ENCODE assay signal across 21 cellular contexts in the genomic region with DNA sequence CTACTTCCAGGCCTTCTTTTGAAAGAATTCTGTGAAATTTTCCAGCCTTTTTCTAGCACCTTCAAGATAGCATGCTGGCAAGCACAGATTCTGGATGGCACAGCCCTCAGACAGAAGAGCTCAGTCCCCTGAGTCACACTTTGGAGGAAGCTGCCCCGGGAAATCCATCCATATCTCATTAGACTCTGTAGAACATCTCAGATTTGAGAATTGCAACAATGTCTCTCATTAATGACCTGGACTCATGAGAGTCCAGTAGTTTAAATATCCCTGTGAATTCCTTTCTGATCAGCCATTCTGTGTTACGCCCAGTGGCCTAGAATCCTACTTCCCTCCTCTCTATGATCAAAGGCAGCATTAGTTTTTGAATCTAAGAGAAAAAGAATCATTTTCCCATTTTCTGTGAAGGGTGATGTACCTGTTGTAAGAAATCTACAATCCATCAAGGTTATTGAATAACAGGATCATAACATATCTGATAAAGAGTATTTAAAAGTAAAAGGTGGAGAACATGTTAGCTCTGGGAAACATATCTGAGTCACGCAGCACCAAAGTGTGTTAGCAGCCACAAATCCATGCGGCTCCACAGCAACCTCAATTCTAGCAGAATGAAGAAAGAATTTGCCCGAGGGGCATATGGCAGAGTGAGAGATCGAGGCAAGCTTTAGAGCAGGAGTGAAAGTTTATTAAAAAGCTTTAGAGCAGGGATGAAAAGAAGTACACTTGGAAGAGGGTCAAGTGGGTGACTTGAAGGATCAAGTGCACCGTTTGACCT.
"Had no signal": no experiment of that assay in that cellular context is flagged by ENCODE, and none has a peak within 500 bp of the region (broad histone marks: within the 10 kb centered on the region; RNA-seq: fewer than 3 reads in every experiment).

No MANE protein-coding gene starts in this region.

- H3K36me3 ChIP-seq: esophagus muscularis mucosa, gastrocnemius medialis, left ventricle myocardium inferior, spleen had no signal

- H2AFZ ChIP-seq: parathyroid adenoma had no signal

- H3K27ac ChIP-seq: esophagus muscularis mucosa, gastrocnemius medialis, left ventricle myocardium inferior, parathyroid adenoma, psoas muscle, spleen had no signal

- H3K9ac ChIP-seq: parathyroid adenoma had no signal

- H3K9me3 ChIP-seq: esophagus muscularis mucosa, gastrocnemius medialis, left ventricle myocardium inferior, psoas muscle, spleen had no signal

- H3K27me3 ChIP-seq: gastrocnemius medialis, spleen had no signal

- H3K4me3 ChIP-seq: esophagus muscularis mucosa, gastrocnemius medialis, left ventricle myocardium inferior, lung, psoas muscle, spleen had no signal

- H3K4me1 ChIP-seq: esophagus muscularis mucosa, gastrocnemius medialis, left ventricle myocardium inferior, parathyroid adenoma, psoas muscle, spleen had no signal

- FAIRE-seq: bronchial epithelial cell, islet of Langerhans, urothelium cell line had no signal

- H3K79me2 ChIP-seq: parathyroid adenoma had no signal

- DNase-seq: activated CD4-positive, alpha-beta T cell treated with anti-CD3 and anti-CD28 coated beads, Interleukin-2, amount 50 U/mL, for 1 hour; activated CD8-positive, alpha-beta T cell treated with anti-CD3 and anti-CD28 coated beads for 36 hours; activated naive CD8-positive, alpha-beta T cell treated with anti-CD3 and anti-CD28 coated beads, Interleukin-2, amount 50 U/mL, for 24 hours; activated T-cell treated with anti-CD3 and anti-CD28 coated beads, Interleukin-2, amount 50 U/mL, for 4 hours; effector CD4-positive, alpha-beta T cell; gastrocnemius medialis; glutamatergic neuron; left ventricle myocardium inferior; nucleus accumbens; psoas muscle; spleen; stimulated activated naive CD4-positive, alpha-beta T cell treated with Interleukin-2 at 50 U/mL for 16 hours; T-helper 17 cell; T1000; trophoblast cell had no signal
